ENCODE assay signal across 1 cellular context in genomic region chr16:11586856-11587642, GRCh38.
TF ChIP-seq lines count a peak whose summit lies in the region.

Gene LITAF, minus strand, starts transcription at chr16:11586919. Its CDS starts 30,189 bp downstream, at chr16:11556730.

TF ChIP-seq in HepG2, 621 proteins besides CTCF, POLR2A, EP300 and RAD21 (continued from another document and continues in another):
- TF ChIP-seq LRRFIP1 (CRISPR knock-in tag; conservative IDR thresholded peaks at IDR 0.05) (no peak), ZNF674 (CRISPR knock-in tag; IDR thresholded peaks at IDR 0.05; ENCODE audit: low read depth) (0 out of 2 replicates have a peak, but pooled peaks have one; percentile 23), SRSF9 (IDR thresholded peaks at IDR 0.05; ENCODE audit: borderline replicate concordance, insufficient read depth, low read depth, low read length, poor library complexity, severe bottlenecking) (no peak), ZNF772 (CRISPR knock-in tag; IDR thresholded peaks at IDR 0.05) (peak; percentile 86; the same call in 1 of the 2 replicates), ZNF598 (CRISPR knock-in tag; IDR thresholded peaks at IDR 0.05; ENCODE audit: borderline replicate concordance) (peak; percentile 91; the same call in 1 of the 2 replicates), ZNF264 (CRISPR knock-in tag; IDR thresholded peaks at IDR 0.05) (0 out of 2 replicates have a peak, but pooled peaks have one; percentile 15), POLR2G (IDR thresholded peaks at IDR 0.05; ENCODE audit: low read depth, low read length) (peak; percentile 81), KDM1A (CRISPR knock-in tag; IDR thresholded peaks at IDR 0.05) (peak; percentile 98), REPIN1 (CRISPR knock-in tag; IDR thresholded peaks at IDR 0.05; ENCODE audit: borderline replicate concordance, low read depth) (peak; percentile 59; the same call in 1 of the 2 replicates), HIVEP1 (CRISPR knock-in tag; IDR thresholded peaks at IDR 0.05) (peak; percentile 88; the same call in 1 of the 2 replicates), SKIL (CRISPR knock-in tag; IDR thresholded peaks at IDR 0.05; ENCODE audit: borderline replicate concordance) (peak; percentile 62; the same call in 1 of the 2 replicates), PHF5A (CRISPR knock-in tag; IDR thresholded peaks at IDR 0.05; ENCODE audit: low read depth, unreplicated experiment) (no peak), MED13 (CRISPR knock-in tag; IDR thresholded peaks at IDR 0.05) (peak; percentile 20; the same call in 1 of the 2 replicates), HNRNPK (IDR thresholded peaks at IDR 0.05; ENCODE audit: low read depth, low read length, poor library complexity, severe bottlenecking) (peak; percentile 90), ESRRA (CRISPR knock-in tag; IDR thresholded peaks at IDR 0.05; ENCODE audit: low read depth) (peak; percentile 7), THRA (CRISPR knock-in tag; IDR thresholded peaks at IDR 0.05; ENCODE audit: borderline replicate concordance) (no peak), ZNF503 (CRISPR knock-in tag; IDR thresholded peaks at IDR 0.05) (no peak), ZNF354B (CRISPR knock-in tag; IDR thresholded peaks at IDR 0.05) (peak; percentile 84; the same call in 1 of the 2 replicates), GMEB1 (CRISPR knock-in tag; IDR thresholded peaks at IDR 0.05; ENCODE audit: borderline replicate concordance) (peak; percentile 52; the same call in 1 of the 2 replicates), STAG1 (CRISPR knock-in tag; IDR thresholded peaks at IDR 0.05) (0 out of 2 replicates have a peak, but pooled peaks have one; percentile 30), CBFB (CRISPR knock-in tag; IDR thresholded peaks at IDR 0.05) (no peak), BCL6 (CRISPR knock-in tag; IDR thresholded peaks at IDR 0.05) (peak; percentile 46), HMGXB4 (CRISPR knock-in tag; IDR thresholded peaks at IDR 0.05; ENCODE audit: borderline replicate concordance in 1 of 2, low read depth in 1 of 2) (peak; percentile 70 to 83), ZNF333 (CRISPR knock-in tag; IDR thresholded peaks at IDR 0.05; ENCODE audit: borderline replicate concordance) (peak; percentile 91), DNMT3B (CRISPR knock-in tag; conservative IDR thresholded peaks at IDR 0.05) (0 out of 2 replicates have a peak, but pooled peaks have one; percentile 46), ZNF142 (CRISPR knock-in tag; IDR thresholded peaks at IDR 0.05) (0 out of 2 replicates have a peak, but pooled peaks have one; percentile 52), HMG20B (CRISPR knock-in tag; conservative IDR thresholded peaks at IDR 0.05) (0 out of 2 replicates have a peak, but pooled peaks have one; percentile 56), ZIK1 (CRISPR knock-in tag; IDR thresholded peaks at IDR 0.05; ENCODE audit: borderline replicate concordance, low read depth) (0 out of 2 replicates have a peak, but pooled peaks have one; percentile 7), ZNF280B (CRISPR knock-in tag; IDR thresholded peaks at IDR 0.05; ENCODE audit: borderline replicate concordance) (peak; percentile 48; the same call in 1 of the 2 replicates), SP5 (CRISPR knock-in tag; IDR thresholded peaks at IDR 0.05; ENCODE audit: borderline replicate concordance, low read depth) (peak; percentile 79; the same call in 1 of the 2 replicates), RBFOX2 (IDR thresholded peaks at IDR 0.05; ENCODE audit: low read depth, low read length) (peak; percentile 78), CHD2 (IDR thresholded peaks at IDR 0.05; ENCODE audit: low read depth, low read length) (0 out of 2 replicates have a peak, but pooled peaks have one; percentile 23), KLF13 (CRISPR knock-in tag; IDR thresholded peaks at IDR 0.05) (0 out of 2 replicates have a peak, but pooled peaks have one; percentile 62)
